In genomic region chr13:91574756-91575155, GRCh38 we compare ENCODE assay signal across 11 cellular contexts.
"Had no signal": no experiment of that assay in that cellular context is flagged by ENCODE, and none has a peak within 500 bp of the region (broad histone marks: within the 10 kb centered on the region; RNA-seq: fewer than 3 reads in every experiment).

No MANE protein-coding gene starts in this region.

- ATAC-seq: left cardiac atrium had no signal

- H3K27ac ChIP-seq: ovary, stomach had no signal

- H3K27ac Mint-ChIP-seq: activated CD4-positive, alpha-beta T cell treated with anti-CD3 and anti-CD28 coated beads, Interleukin-2, amount 10 ng/mL, durations not matched to agents 7 days and 5 days; activated naive CD8-positive, alpha-beta T cell; T-helper 2 cell treated with Interferon-gamma antibody and Interleukin-4, amounts not matched to agents 5 μg/mL and 100 μg/mL, for 36 hours had no signal

- H3K36me3 ChIP-seq: ovary, stomach had no signal

- H3K36me3 Mint-ChIP-seq: activated naive CD8-positive, alpha-beta T cell had no signal

- H3K4me3 Mint-ChIP-seq: activated CD4-positive, alpha-beta T cell treated with anti-CD3 and anti-CD28 coated beads, Interleukin-2, amount 10 ng/mL, durations not matched to agents 7 days and 5 days; activated naive CD8-positive, alpha-beta T cell; neural crest cell; T-helper 2 cell treated with Interferon-gamma antibody and Interleukin-4, amounts not matched to agents 5 μg/mL and 100 μg/mL, for 36 hours had no signal

- H3K4me1 Mint-ChIP-seq: activated CD4-positive, alpha-beta T cell treated with anti-CD3 and anti-CD28 coated beads, Interleukin-2, amount 10 ng/mL, durations not matched to agents 7 days and 5 days; neural crest cell had no signal

- H3K9me3 Mint-ChIP-seq: activated CD4-positive, alpha-beta T cell treated with anti-CD3 and anti-CD28 coated beads, Interleukin-2, amount 10 ng/mL, durations not matched to agents 7 days and 5 days; neural crest cell had no signal

- DNase-seq: activated CD4-positive, alpha-beta T cell treated with anti-CD3 and anti-CD28 coated beads, Interleukin-2, amount 10 ng/mL, durations not matched to agents 7 days and 5 days; activated gamma-delta T cell treated with Interleukin-2 at 50 U/mL for 16 hours; erythroblast; left cardiac atrium; ovary; stimulated activated CD4-positive, alpha-beta T cell treated with anti-CD3 and anti-CD28 coated beads, Interleukin-1b, Interleukin-23, amount 100 ng/mL, for 48 hours; stomach had no signal

- H3K4me3 ChIP-seq: lung, ovary, stomach had no signal

- H3K9me3 ChIP-seq: ovary had no signal

- H3K27me3 Mint-ChIP-seq: activated CD4-positive, alpha-beta T cell treated with anti-CD3 and anti-CD28 coated beads, Interleukin-2, amount 10 ng/mL, durations not matched to agents 7 days and 5 days; activated naive CD8-positive, alpha-beta T cell had no signal

- H3K4me1 ChIP-seq: stomach had no signal

- H3K27me3 ChIP-seq: ovary, stomach had no signal
